1 cellular context compared by ENCODE assay signal in the genomic region with DNA sequence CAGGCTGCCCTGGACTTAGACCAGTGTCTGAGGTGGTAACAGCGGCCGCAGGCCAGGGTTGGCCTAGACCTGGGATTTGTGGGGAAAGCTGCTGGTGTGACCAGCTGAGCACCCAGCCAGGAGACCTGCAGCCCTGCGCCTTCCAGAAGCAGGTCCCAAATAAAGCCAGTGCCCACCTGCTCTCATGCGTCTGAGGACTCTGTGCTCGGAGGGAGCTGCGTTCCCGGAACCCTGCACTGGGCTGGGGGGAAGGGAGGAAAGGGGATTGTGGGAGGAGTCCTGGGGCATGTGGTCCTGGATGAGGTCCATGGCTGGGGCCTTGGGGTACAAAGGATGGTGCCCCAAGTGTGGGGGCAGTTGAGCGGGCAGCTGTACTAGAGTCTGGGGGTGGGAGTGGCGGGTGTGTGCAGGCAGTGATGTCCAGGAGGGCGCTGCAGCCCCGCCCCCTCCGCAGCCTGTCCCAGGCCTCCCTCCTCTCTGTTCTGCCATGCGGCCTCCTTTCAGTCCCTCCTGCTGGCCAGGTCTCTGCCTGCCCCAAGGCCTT.
TF ChIP-seq lines count a peak whose summit lies in the region.

No MANE protein-coding gene starts in this region.

TF ChIP-seq in WTC11, 78 proteins besides CTCF, POLR2A, EP300 and RAD21 (continued from another document):
- TF ChIP-seq, protein P1, sequence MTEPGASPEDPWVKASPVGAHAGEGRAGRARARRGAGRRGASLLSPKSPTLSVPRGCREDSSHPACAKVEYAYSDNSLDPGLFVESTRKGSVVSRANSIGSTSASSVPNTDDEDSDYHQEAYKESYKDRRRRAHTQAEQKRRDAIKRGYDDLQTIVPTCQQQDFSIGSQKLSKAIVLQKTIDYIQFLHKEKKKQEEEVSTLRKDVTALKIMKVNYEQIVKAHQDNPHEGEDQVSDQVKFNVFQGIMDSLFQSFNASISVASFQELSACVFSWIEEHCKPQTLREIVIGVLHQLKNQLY (CRISPR knock-in tag; IDR thresholded peaks at IDR 0.05): no peak
- TF ChIP-seq, protein P2, sequence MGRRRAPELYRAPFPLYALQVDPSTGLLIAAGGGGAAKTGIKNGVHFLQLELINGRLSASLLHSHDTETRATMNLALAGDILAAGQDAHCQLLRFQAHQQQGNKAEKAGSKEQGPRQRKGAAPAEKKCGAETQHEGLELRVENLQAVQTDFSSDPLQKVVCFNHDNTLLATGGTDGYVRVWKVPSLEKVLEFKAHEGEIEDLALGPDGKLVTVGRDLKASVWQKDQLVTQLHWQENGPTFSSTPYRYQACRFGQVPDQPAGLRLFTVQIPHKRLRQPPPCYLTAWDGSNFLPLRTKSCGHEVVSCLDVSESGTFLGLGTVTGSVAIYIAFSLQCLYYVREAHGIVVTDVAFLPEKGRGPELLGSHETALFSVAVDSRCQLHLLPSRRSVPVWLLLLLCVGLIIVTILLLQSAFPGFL (CRISPR knock-in tag; IDR thresholded peaks at IDR 0.05; ENCODE audit: borderline replicate concordance): no peak
- no peak for TF ChIP-seq JAZF1 (CRISPR knock-in tag; IDR thresholded peaks at IDR 0.05)
- no peak for TF ChIP-seq NFYB (CRISPR knock-in tag; conservative IDR thresholded peaks at IDR 0.05; ENCODE audit: low read depth)
- TF ChIP-seq, protein P3, sequence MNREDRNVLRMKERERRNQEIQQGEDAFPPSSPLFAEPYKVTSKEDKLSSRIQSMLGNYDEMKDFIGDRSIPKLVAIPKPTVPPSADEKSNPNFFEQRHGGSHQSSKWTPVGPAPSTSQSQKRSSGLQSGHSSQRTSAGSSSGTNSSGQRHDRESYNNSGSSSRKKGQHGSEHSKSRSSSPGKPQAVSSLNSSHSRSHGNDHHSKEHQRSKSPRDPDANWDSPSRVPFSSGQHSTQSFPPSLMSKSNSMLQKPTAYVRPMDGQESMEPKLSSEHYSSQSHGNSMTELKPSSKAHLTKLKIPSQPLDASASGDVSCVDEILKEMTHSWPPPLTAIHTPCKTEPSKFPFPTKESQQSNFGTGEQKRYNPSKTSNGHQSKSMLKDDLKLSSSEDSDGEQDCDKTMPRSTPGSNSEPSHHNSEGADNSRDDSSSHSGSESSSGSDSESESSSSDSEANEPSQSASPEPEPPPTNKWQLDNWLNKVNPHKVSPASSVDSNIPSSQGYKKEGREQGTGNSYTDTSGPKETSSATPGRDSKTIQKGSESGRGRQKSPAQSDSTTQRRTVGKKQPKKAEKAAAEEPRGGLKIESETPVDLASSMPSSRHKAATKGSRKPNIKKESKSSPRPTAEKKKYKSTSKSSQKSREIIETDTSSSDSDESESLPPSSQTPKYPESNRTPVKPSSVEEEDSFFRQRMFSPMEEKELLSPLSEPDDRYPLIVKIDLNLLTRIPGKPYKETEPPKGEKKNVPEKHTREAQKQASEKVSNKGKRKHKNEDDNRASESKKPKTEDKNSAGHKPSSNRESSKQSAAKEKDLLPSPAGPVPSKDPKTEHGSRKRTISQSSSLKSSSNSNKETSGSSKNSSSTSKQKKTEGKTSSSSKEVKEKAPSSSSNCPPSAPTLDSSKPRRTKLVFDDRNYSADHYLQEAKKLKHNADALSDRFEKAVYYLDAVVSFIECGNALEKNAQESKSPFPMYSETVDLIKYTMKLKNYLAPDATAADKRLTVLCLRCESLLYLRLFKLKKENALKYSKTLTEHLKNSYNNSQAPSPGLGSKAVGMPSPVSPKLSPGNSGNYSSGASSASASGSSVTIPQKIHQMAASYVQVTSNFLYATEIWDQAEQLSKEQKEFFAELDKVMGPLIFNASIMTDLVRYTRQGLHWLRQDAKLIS (CRISPR knock-in tag; IDR thresholded peaks at IDR 0.05; ENCODE audit: borderline replicate concordance): no peak
